ENCODE assay signal across 34 cellular contexts in the genomic region with DNA sequence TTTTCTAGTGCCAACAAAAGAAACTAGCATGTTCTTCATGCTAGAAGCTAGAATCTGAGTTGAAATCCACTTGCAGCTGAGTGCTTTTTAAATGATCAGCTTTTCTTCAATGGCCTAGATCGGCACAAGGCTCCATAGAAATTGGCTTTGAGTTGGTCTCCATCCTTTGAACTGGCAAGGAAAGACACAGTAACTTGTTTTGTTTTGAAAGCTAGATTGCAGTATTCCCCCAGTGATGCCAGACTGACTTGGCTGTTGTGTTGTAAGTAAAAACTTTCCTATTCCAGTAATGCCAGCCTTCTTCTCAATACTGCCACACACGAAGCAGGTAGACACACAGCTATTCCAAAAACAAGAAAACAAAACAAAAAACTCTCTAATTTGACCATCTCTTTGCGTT.
"Had no signal": no experiment of that assay in that cellular context is flagged by ENCODE, and none has a peak within 500 bp of the region (broad histone marks: within the 10 kb centered on the region; RNA-seq: fewer than 3 reads in every experiment).

No MANE protein-coding gene starts in this region.

- ATAC-seq: activated CD8-positive, alpha-beta memory T cell treated with anti-CD3 and anti-CD28 coated beads, Interleukin-2, amount 10 ng/mL, durations not matched to agents 7 days and 5 days; activated T-cell treated with anti-CD3 and anti-CD28 coated beads, Interleukin-2, amount 50 U/mL, for 72 hours; activated T-helper 17 cell treated with anti-CD3 and anti-CD28 coated beads, Interleukin-2, amount 50 U/mL, for 72 hours had no signal

- DNase-seq: activated B cell treated with CpG ODN at 0.5 μM for 24 hours; activated CD4-positive, alpha-beta memory T cell treated with anti-CD3 and anti-CD28 coated beads, Interleukin-2, amount 10 ng/mL, durations not matched to agents 7 days and 5 days; activated CD4-positive, alpha-beta T cell treated with anti-CD3 and anti-CD28 coated beads for 4 hours; activated CD4-positive, alpha-beta T cell treated with anti-CD3 and anti-CD28 coated beads, Interleukin-2, amount 50 U/mL, for 1 hour; activated CD4-positive, CD25-positive, alpha-beta regulatory T cell treated with anti-CD3 and anti-CD28 coated beads, Interleukin-2, amount 50 U/mL, for 72 hours; activated CD8-positive, alpha-beta memory T cell treated with anti-CD3 and anti-CD28 coated beads for 24 hours; activated CD8-positive, alpha-beta memory T cell treated with anti-CD3 and anti-CD28 coated beads, Interleukin-2, amount 10 ng/mL, durations not matched to agents 7 days and 5 days; activated CD8-positive, alpha-beta memory T cell treated with anti-CD3 and anti-CD28 coated beads, Interleukin-2, amount 50 U/mL, for 48 hours; activated effector memory CD4-positive, alpha-beta T cell treated with anti-CD3 and anti-CD28 coated beads, Interleukin-2, amount 50 U/mL, for 16 hours; activated naive CD4-positive, alpha-beta T cell; activated naive CD4-positive, alpha-beta T cell treated with anti-CD3 and anti-CD28 coated beads, Interleukin-2, amount 50 U/mL, for 16 hours; activated naive CD8-positive, alpha-beta T cell treated with anti-CD3 and anti-CD28 coated beads for 36 hours; activated T-cell treated with anti-CD3 and anti-CD28 coated beads, Interleukin-2, amount 50 U/mL, for 72 hours; amniotic stem cell; aorta; Kasumi-1; KG1; MG63; NCI-H1048; NCI-H1105 treated with DMSO at 0.1 percent for 48 hours; NCI-H1436; NCI-H1694; NCI-H1930; NCI-H345; NCI-H524 treated with DMSO at 0.1 percent for 48 hours; OCI-M1; Right ventricle myocardium superior; SW 1271; T-helper 1 cell; T-helper 2 cell; T-helper 9 cell had no signal

- H3K4me3 ChIP-seq: cardiac muscle cell, MG63 had no signal

- H3K27ac ChIP-seq: cardiac muscle cell, VCaP had no signal

- H3K27me3 ChIP-seq: cardiac muscle cell, MG63 had no signal

- H3K36me3 ChIP-seq: cardiac muscle cell had no signal
